Comparison of ENCODE assay signal across 8 cellular contexts in genomic region chr19:54168174-54168917, GRCh38. TPM values are rescaled to one million over a fixed set of nuclear protein-coding genes. Genes with fewer than 3 reads are reported as not detected.
DNase-seq lines count a peak whose midpoint lies in the region; ATAC-seq and TF ChIP-seq lines count a peak whose summit lies in the region.

No MANE protein-coding gene starts in this region.

- peaks cover 10 to 25% (median 17%) of the 10 kb centered on the region in 7 donors for H3K4me1 Mint-ChIP-seq in naive thymus-derived CD4-positive, alpha-beta T cell
- peaks cover 26% of the 10 kb centered on the region for H3K4me1 Mint-ChIP-seq in stimulated activated effector memory CD8-positive, alpha-beta T cell treated with anti-CD3 and anti-CD28 coated beads, Interleukin-12 subunit alpha, Interleukin-12 subunit beta, amount 100 ng/mL, for 72 hours

- intact Hi-C loops in PC-3 (cut with micrococcal nuclease) = loop anchor here (1.0 kb wide), 1 partner anchor 63 kb away; no protein-coding TSS in a partner anchor
- intact Hi-C loops in naive thymus-derived CD4-positive, alpha-beta T cell (cut with micrococcal nuclease) = loop anchor here (1.0 to 10.0 kb wide), 5 partner anchors 21 to 1486 kb away; partner anchors contain the start of genes MBOAT7 (in 2 of the 2) and U2AF2 (in 1 of the 2)

- no peaks in the 10 kb centered on the region for H3K79me2 ChIP-seq in PC-3 (ENCODE audit: low read length)

- CTCF ChIA-PET in PC-3 (lab: Charles Lee) = interaction anchor here (0.6 to 1.0 kb wide), 6 partner anchors 11 to 1243 kb away, joined by 3 to 6 read pairs (median 3); partner anchors contain the start of gene MBOAT7
- CTCF ChIA-PET in naive thymus-derived CD4-positive, alpha-beta T cell (lab: Charles Lee) = interaction anchor here (1.0 to 3.5 kb wide), 3 partner anchors 21 to 66 kb away, joined by 3 to 12 read pairs (median 4); partner anchors contain the start of gene MBOAT7

- no peak overlapping the region for H3K9ac ChIP-seq in PC-3 (ENCODE audit: low read length)

- no peak overlapping the region for H3K27ac ChIP-seq in PC-3 (ENCODE audit: low read length)
- no peak overlapping the region for H3K27ac ChIP-seq in naive thymus-derived CD4-positive, alpha-beta T cell (ENCODE audit: low read depth, low read length)

- H3K27me3 Mint-ChIP-seq in naive thymus-derived CD4-positive, alpha-beta T cell = no peaks in the 10 kb centered on the region

- H3K36me3 Mint-ChIP-seq in naive thymus-derived CD4-positive, alpha-beta T cell = no peaks in the 10 kb centered on the region
- H3K36me3 Mint-ChIP-seq in stimulated activated effector memory CD8-positive, alpha-beta T cell treated with anti-CD3 and anti-CD28 coated beads, Interleukin-12 subunit alpha, Interleukin-12 subunit beta, amount 100 ng/mL, for 72 hours = peaks cover 12% of the 10 kb centered on the region

- H3K27ac Mint-ChIP-seq in naive thymus-derived CD4-positive, alpha-beta T cell = no peak overlapping the region
- H3K27ac Mint-ChIP-seq in stimulated activated effector memory CD8-positive, alpha-beta T cell treated with anti-CD3 and anti-CD28 coated beads, Interleukin-12 subunit alpha, Interleukin-12 subunit beta, amount 100 ng/mL, for 72 hours = no peak overlapping the region

- in situ Hi-C loops in KBM-7 (cut with MboI; ENCODE audit: low pct_unique_long_range_greater_than_20kb, low sequenced_read_pairs) = no loop called here

- POLR2A ChIA-PET in PC-3 (lab: Charles Lee; ENCODE audit: unreplicated experiment) = interaction anchor here (0.6 to 1.1 kb wide), 2 partner anchors 31 to 1487 kb away, joined by 3 to 15 read pairs; partner anchors contain the start of genes CNOT3 and U2AF2
- POLR2A ChIA-PET in naive thymus-derived CD4-positive, alpha-beta T cell (lab: Charles Lee) = interaction anchor here (3.0 kb wide), 1 partner anchor 21 kb away, joined by 7 read pairs; the partner anchor contains the start of gene MBOAT7

- no peaks in the 10 kb centered on the region for H3K36me3 ChIP-seq in PC-3 (ENCODE audit: low read depth, low read length)
- H3K36me3 ChIP-seq in naive thymus-derived CD4-positive, alpha-beta T cell (ENCODE audit: control insufficient read depth in 2 of 3, insufficient read depth in 3 of 3, low read length in 3 of 3) = no peaks in the 10 kb centered on the region

- DNase-seq in GDM1 (lab: John Stamatoyannopoulos, UW) = peak; percentile 78
- DNase-seq in KBM-7 = peak; percentile 93
- peak; percentile 95 for DNase-seq in PC-3
- peak; percentile 91 for DNase-seq in activated T-cell treated with anti-CD3 and anti-CD28 coated beads for 1 hour (ENCODE audit: low read depth)
- DNase-seq in epithelial cell of esophagus (ENCODE audit: low read depth) = peak; percentile 83
- DNase-seq in naive thymus-derived CD4-positive, alpha-beta T cell = peak; percentile 66 to 94 (median 82)
- peak; percentile 95 for DNase-seq in stimulated activated effector memory CD8-positive, alpha-beta T cell treated with anti-CD3 and anti-CD28 coated beads, Interleukin-12 subunit alpha, Interleukin-12 subunit beta, amount 100 ng/mL, for 72 hours (ENCODE audit: low spot score in 2 of 2)

- ATAC-seq in PC-3 = peak; percentile 61
- ATAC-seq in naive thymus-derived CD4-positive, alpha-beta T cell = peak; percentile 89
- peak; percentile 89 for ATAC-seq in stimulated activated effector memory CD8-positive, alpha-beta T cell treated with anti-CD3 and anti-CD28 coated beads, Interleukin-12 subunit alpha, Interleukin-12 subunit beta, amount 100 ng/mL, for 72 hours
- no peak for ATAC-seq in GM21390 (IDR thresholded peaks at IDR 0.05; ENCODE audit: unreplicated experiment)

- H4K20me1 ChIP-seq in PC-3 (ENCODE audit: low read length) = no peaks in the 10 kb centered on the region

- BruUV-seq in PC-3 (replicated peaks; lab: Mats Ljungman, UMichigan) = no TSS peak

- no peaks in the 10 kb centered on the region for H3K9me3 Mint-ChIP-seq in naive thymus-derived CD4-positive, alpha-beta T cell
- H3K9me3 Mint-ChIP-seq in stimulated activated effector memory CD8-positive, alpha-beta T cell treated with anti-CD3 and anti-CD28 coated beads, Interleukin-12 subunit alpha, Interleukin-12 subunit beta, amount 100 ng/mL, for 72 hours = no peaks in the 10 kb centered on the region

- no peaks in the 10 kb centered on the region for H3K9me3 ChIP-seq in PC-3 (ENCODE audit: low read length)
- no peaks in the 10 kb centered on the region for H3K9me3 ChIP-seq in naive thymus-derived CD4-positive, alpha-beta T cell (ENCODE audit: control insufficient read depth in 2 of 3, low read length in 3 of 3)

- H3K4me1 ChIP-seq in PC-3 (ENCODE audit: insufficient read depth, low read length) = peaks cover 12% of the 10 kb centered on the region
- H3K4me1 ChIP-seq in naive thymus-derived CD4-positive, alpha-beta T cell (ENCODE audit: control insufficient read depth in 2 of 2, insufficient read depth in 2 of 2, low read length in 2 of 2) = peaks cover 4 to 12% of the 10 kb centered on the region in 2 donors

- H2AFZ ChIP-seq in PC-3 (ENCODE audit: low read length) = no peak overlapping the region

- H3K9me2 ChIP-seq in PC-3 (replicated peaks; ENCODE audit: low read length) = no peaks in the 10 kb centered on the region

- H3K27me3 ChIP-seq in PC-3 (ENCODE audit: low read length) = no peaks in the 10 kb centered on the region
- H3K27me3 ChIP-seq in naive thymus-derived CD4-positive, alpha-beta T cell (ENCODE audit: control insufficient read depth in 2 of 2, insufficient read depth in 2 of 2, low read length in 2 of 2) = no peaks in the 10 kb centered on the region

- no peaks in the 10 kb centered on the region for H3F3A ChIP-seq in PC-3 (ENCODE audit: low read length, unreplicated experiment)

- H3K4me3 ChIP-seq in PC-3 (ENCODE audit: low read length) (no peak overlapping the region), epithelial cell of esophagus (ENCODE audit: low read length) (no peak overlapping the region)
- H3K4me3 ChIP-seq in naive thymus-derived CD4-positive, alpha-beta T cell (ENCODE audit: low read length) = no peak overlapping the region

- TF ChIP-seq CTCF in PC-3 (conservative IDR thresholded peaks at IDR 0.05; ENCODE audit: low read depth, low read length) (peak; percentile 76), epithelial cell of esophagus (IDR thresholded peaks at IDR 0.05; ENCODE audit: insufficient read depth, low read depth, low read length, missing control alignments) (peak; percentile 81)

- 0 out of 2 replicates have a peak overlapping the region, but pooled peaks have one; percentile 25 for H3K4me2 ChIP-seq in PC-3 (ENCODE audit: low read length)

- H3K4me3 Mint-ChIP-seq in naive thymus-derived CD4-positive, alpha-beta T cell = peak overlapping the region in 2 of 10 donors; percentile 8 to 28
- peak overlapping the region; percentile 19 for H3K4me3 Mint-ChIP-seq in stimulated activated effector memory CD8-positive, alpha-beta T cell treated with anti-CD3 and anti-CD28 coated beads, Interleukin-12 subunit alpha, Interleukin-12 subunit beta, amount 100 ng/mL, for 72 hours

RNA-seq across cellular contexts. Expression of gene TMC4, which starts 4.6 kb away (rescaled TPM):
- 11.2 and 13.4 TPM in 2 replicates for total RNA-seq in PC-3 (2014; rRNA removed)
- 1 to 10 TPM in 3 of 5 experiments, not detected in 2; 1.0 to 5.9 (median 1.2) TPM for total RNA-seq in naive thymus-derived CD4-positive, alpha-beta T cell
- polyA plus RNA-seq in naive thymus-derived CD4-positive, alpha-beta T cell = under 1 TPM in 1 of 2 donors, not detected in 1; 0.20 TPM

RNA-seq across cellular contexts. Expression of gene LENG1, which starts 8.8 kb away (rescaled TPM):
- total RNA-seq in PC-3 (2014; rRNA removed) = 13.6 and 18.8 TPM in 2 replicates
- total RNA-seq in naive thymus-derived CD4-positive, alpha-beta T cell = 10 to 100 TPM in 3 of 5 experiments, 1 to 10 TPM in 2; 7.1 to 20.4 (median 11.8) TPM
- 10 to 100 TPM; 11.9 to 13.5 TPM for polyA plus RNA-seq in naive thymus-derived CD4-positive, alpha-beta T cell

RNA-seq across cellular contexts. Expression of gene MBOAT7, which starts 21.0 kb away (rescaled TPM):
- 231 and 261 TPM in 2 replicates for total RNA-seq in PC-3 (2014; rRNA removed)
- 10 to 100 TPM; 25.8 to 79.4 (median 43.0) TPM for total RNA-seq in naive thymus-derived CD4-positive, alpha-beta T cell
- polyA plus RNA-seq in naive thymus-derived CD4-positive, alpha-beta T cell = 10 to 100 TPM; 11.3 to 18.9 TPM

RNA-seq across cellular contexts. Expression of gene TSEN34, which starts 22.8 kb away (rescaled TPM):
- total RNA-seq in PC-3 (2014; rRNA removed) = 122 and 173 TPM in 2 replicates
- total RNA-seq in naive thymus-derived CD4-positive, alpha-beta T cell = 10 to 100 TPM in 4 of 5 experiments, 1 to 10 TPM in 1; 9.5 to 24.2 (median 17.8) TPM
- polyA plus RNA-seq in naive thymus-derived CD4-positive, alpha-beta T cell = 10 to 100 TPM; 29.5 to 48.7 TPM

RNA-seq across cellular contexts. Expression of gene CNOT3, which starts 30.8 kb away (rescaled TPM):
- total RNA-seq in PC-3 (2014; rRNA removed) = 41.1 and 60.2 TPM in 2 replicates
- 10 to 100 TPM; 38.0 to 84.6 (median 63.9) TPM for total RNA-seq in naive thymus-derived CD4-positive, alpha-beta T cell
- 10 to 100 TPM; 10.1 to 13.1 TPM for polyA plus RNA-seq in naive thymus-derived CD4-positive, alpha-beta T cell
